Comparison of ENCODE assay signal across 11 cellular contexts in genomic region chr4:160142579-160142978, GRCh38.
DNase-seq lines count a peak whose midpoint lies in the region; ATAC-seq and TF ChIP-seq lines count a peak whose summit lies in the region.
"Had no signal": no experiment of that assay in that cellular context is flagged by ENCODE, and none has a peak within 500 bp of the region (broad histone marks: within the 10 kb centered on the region; RNA-seq: fewer than 3 reads in every experiment).

No MANE protein-coding gene starts in this region.

- H3K4me1 ChIP-seq in body of pancreas, result no peaks in the 10 kb centered on the region

- H3K4me3 ChIP-seq in body of pancreas, result no peak overlapping the region

- DNase-seq in body of pancreas, result no peak
- DNase-seq in HT-29 (ENCODE audit: low spot score), result no peak
- no peak for DNase-seq in CD14-positive monocyte (ENCODE audit: low spot score)
- DNase-seq: amygdala; effector memory CD4-positive, alpha-beta T cell; NCI-H748 treated with DMSO at 0.1 percent for 48 hours; T-cell had no signal

- no peak overlapping the region for H3K27ac ChIP-seq in body of pancreas

- H3K27me3 ChIP-seq in body of pancreas, result no peaks in the 10 kb centered on the region

- H3K27me3 Mint-ChIP-seq in stimulated activated memory B cell treated with anti-CD40 and anti-IgM and Interleukin-4, amounts not matched to agents 10 μg/mL and 1 μg/mL and 100 μg/mL, for 72 hours, result no peaks in the 10 kb centered on the region
- H3K27me3 Mint-ChIP-seq in CD14-positive monocyte (ENCODE audit: low read depth in 3 of 3), result peaks cover 0 to 2% (median 0%) of the 10 kb centered on the region in 3 donors
- H3K27me3 Mint-ChIP-seq: T-cell had no signal

- H3K4me1 Mint-ChIP-seq in stimulated activated memory B cell treated with anti-CD40 and anti-IgM and Interleukin-4, amounts not matched to agents 10 μg/mL and 1 μg/mL and 100 μg/mL, for 72 hours, result no peaks in the 10 kb centered on the region
- no peaks in the 10 kb centered on the region for H3K4me1 Mint-ChIP-seq in CD14-positive monocyte
- H3K4me1 Mint-ChIP-seq: T-cell had no signal

- H3K4me3 Mint-ChIP-seq in stimulated activated memory B cell treated with anti-CD40 and anti-IgM and Interleukin-4, amounts not matched to agents 10 μg/mL and 1 μg/mL and 100 μg/mL, for 72 hours, result no peak overlapping the region
- no peak overlapping the region for H3K4me3 Mint-ChIP-seq in CD14-positive monocyte
- H3K4me3 Mint-ChIP-seq: T-cell had no signal

- TF ChIP-seq CTCF in body of pancreas (IDR thresholded peaks at IDR 0.05) (no peak), CD14-positive monocyte (IDR thresholded peaks at IDR 0.05) (no peak)

- TF ChIP-seq POLR2A in body of pancreas (IDR thresholded peaks at IDR 0.05), result no peak

- H3K36me3 Mint-ChIP-seq in stimulated activated memory B cell treated with anti-CD40 and anti-IgM and Interleukin-4, amounts not matched to agents 10 μg/mL and 1 μg/mL and 100 μg/mL, for 72 hours, result no peaks in the 10 kb centered on the region
- H3K36me3 Mint-ChIP-seq in CD14-positive monocyte, result no peaks in the 10 kb centered on the region
- H3K36me3 Mint-ChIP-seq: T-cell had no signal

- H3K9me3 ChIP-seq in body of pancreas, result no peaks in the 10 kb centered on the region

- 78 to 83% methylated on average over 2 of the region's 2 CpGs for WGBS in body of pancreas, 2 donors

- intact Hi-C loops in body of pancreas (cut with DNase I) (no loop called here), CD14-positive monocyte (cut with micrococcal nuclease) (no loop called here)

- H3K9me3 Mint-ChIP-seq in stimulated activated memory B cell treated with anti-CD40 and anti-IgM and Interleukin-4, amounts not matched to agents 10 μg/mL and 1 μg/mL and 100 μg/mL, for 72 hours, result peaks cover 3% of the 10 kb centered on the region
- peaks cover 0 to 10% (median 1%) of the 10 kb centered on the region in 7 donors for H3K9me3 Mint-ChIP-seq in CD14-positive monocyte

- no peak overlapping the region for H3K27ac Mint-ChIP-seq in stimulated activated memory B cell treated with anti-CD40 and anti-IgM and Interleukin-4, amounts not matched to agents 10 μg/mL and 1 μg/mL and 100 μg/mL, for 72 hours
- no peak overlapping the region for H3K27ac Mint-ChIP-seq in CD14-positive monocyte
- H3K27ac Mint-ChIP-seq: T-cell had no signal

- H3K36me3 ChIP-seq in body of pancreas (replicated peaks in 1 of 2; ENCODE audit: insufficient read depth in 1 of 2, low read depth in 2 of 2), result no peaks in the 10 kb centered on the region

- ATAC-seq in GM19043 (IDR thresholded peaks at IDR 0.05; ENCODE audit: low read depth, unreplicated experiment) (peak; percentile 100), GM21825 (IDR thresholded peaks at IDR 0.05; ENCODE audit: unreplicated experiment) (peak; percentile 99), HG03159 (IDR thresholded peaks at IDR 0.05; ENCODE audit: unreplicated experiment) (peak; percentile 100), body of pancreas (no peak)
- peak; percentile 58 for ATAC-seq in stimulated activated memory B cell treated with anti-CD40 and anti-IgM and Interleukin-4, amounts not matched to agents 10 μg/mL and 1 μg/mL and 100 μg/mL, for 72 hours
- ATAC-seq: T-cell had no signal
